Comparison of ENCODE assay signal across 1 cellular context in genomic region chr11:844693-845644, GRCh38.
TF ChIP-seq lines count a peak whose summit lies in the region.

No MANE protein-coding gene starts in this region.

TF ChIP-seq in HepG2, 621 proteins besides CTCF, POLR2A, EP300 and RAD21 (continued from another document and continues in another):
- no peak for TF ChIP-seq ZNF292 (CRISPR knock-in tag; IDR thresholded peaks at IDR 0.05; ENCODE audit: borderline replicate concordance, low read depth)
- TF ChIP-seq TFDP2 (CRISPR knock-in tag; IDR thresholded peaks at IDR 0.05): no peak
- TF ChIP-seq NFE2L1 (CRISPR knock-in tag; IDR thresholded peaks at IDR 0.05; ENCODE audit: borderline replicate concordance): no peak
- TF ChIP-seq HCFC1 (IDR thresholded peaks at IDR 0.05; ENCODE audit: low read depth, low read length): no peak
- no peak for TF ChIP-seq ZNF800 (CRISPR knock-in tag; IDR thresholded peaks at IDR 0.05)
- TF ChIP-seq ZBTB49 (CRISPR knock-in tag; IDR thresholded peaks at IDR 0.05; ENCODE audit: borderline replicate concordance): no peak
- peak; percentile 64 for TF ChIP-seq SAP130 (CRISPR knock-in tag; IDR thresholded peaks at IDR 0.05; ENCODE audit: low read depth)
- TF ChIP-seq PRDM4 (CRISPR knock-in tag; IDR thresholded peaks at IDR 0.05; ENCODE audit: borderline replicate concordance): no peak
- no peak for TF ChIP-seq ZNF672 (CRISPR knock-in tag; IDR thresholded peaks at IDR 0.05)
- TF ChIP-seq CC2D1A (CRISPR knock-in tag; IDR thresholded peaks at IDR 0.05): no peak
- TF ChIP-seq RFX1 (IDR thresholded peaks at IDR 0.05): peak; percentile 75
- no peak for TF ChIP-seq ZNF549 (CRISPR knock-in tag; IDR thresholded peaks at IDR 0.05)
- no peak; the same call in 1 of the 2 replicates for TF ChIP-seq GABPB1 (CRISPR knock-in tag; IDR thresholded peaks at IDR 0.05)
- no peak for TF ChIP-seq ZNF432 (CRISPR knock-in tag; IDR thresholded peaks at IDR 0.05; ENCODE audit: borderline replicate concordance)
- TF ChIP-seq ZNF280B (CRISPR knock-in tag; IDR thresholded peaks at IDR 0.05; ENCODE audit: borderline replicate concordance): no peak
- no peak for TF ChIP-seq ATF4 (CRISPR knock-in tag; IDR thresholded peaks at IDR 0.05)
- TF ChIP-seq ZBTB38 (CRISPR knock-in tag; IDR thresholded peaks at IDR 0.05): peak; percentile 39; the same call in 1 of the 2 replicates
- no peak for TF ChIP-seq MTERF4 (CRISPR knock-in tag; IDR thresholded peaks at IDR 0.05)
- TF ChIP-seq ZNF468 (CRISPR knock-in tag; IDR thresholded peaks at IDR 0.05): no peak
- no peak for TF ChIP-seq ZBTB25 (CRISPR knock-in tag; IDR thresholded peaks at IDR 0.05)
- no peak for TF ChIP-seq CHCHD3 (CRISPR knock-in tag; IDR thresholded peaks at IDR 0.05)
- TF ChIP-seq PRDM10 (CRISPR knock-in tag; IDR thresholded peaks at IDR 0.05; ENCODE audit: low read depth): peak; percentile 46; the same call in 1 of the 2 replicates
- TF ChIP-seq ARID4A (CRISPR knock-in tag; IDR thresholded peaks at IDR 0.05; ENCODE audit: borderline replicate concordance): no peak; the same call in 1 of the 2 replicates
- TF ChIP-seq ZNF263 (CRISPR knock-in tag; IDR thresholded peaks at IDR 0.05): peak; percentile 13; the same call in 1 of the 2 replicates
- no peak; the same call in 1 of the 2 replicates for TF ChIP-seq CENPT (CRISPR knock-in tag; IDR thresholded peaks at IDR 0.05; ENCODE audit: low read depth)
- TF ChIP-seq ZBTB33 (CRISPR knock-in tag; IDR thresholded peaks at IDR 0.05): no peak
- no peak for TF ChIP-seq SYNCRIP (IDR thresholded peaks at IDR 0.05; ENCODE audit: insufficient read depth, low read depth, low read length)
- no peak for TF ChIP-seq ZNF382 (CRISPR knock-in tag; IDR thresholded peaks at IDR 0.05; ENCODE audit: borderline replicate concordance)
- no peak for TF ChIP-seq HMGA1 (CRISPR knock-in tag; conservative IDR thresholded peaks at IDR 0.05)
- TF ChIP-seq HOXA3 (CRISPR knock-in tag; IDR thresholded peaks at IDR 0.05): peak; percentile 13; the same call in 1 of the 2 replicates
